In the genomic region with DNA sequence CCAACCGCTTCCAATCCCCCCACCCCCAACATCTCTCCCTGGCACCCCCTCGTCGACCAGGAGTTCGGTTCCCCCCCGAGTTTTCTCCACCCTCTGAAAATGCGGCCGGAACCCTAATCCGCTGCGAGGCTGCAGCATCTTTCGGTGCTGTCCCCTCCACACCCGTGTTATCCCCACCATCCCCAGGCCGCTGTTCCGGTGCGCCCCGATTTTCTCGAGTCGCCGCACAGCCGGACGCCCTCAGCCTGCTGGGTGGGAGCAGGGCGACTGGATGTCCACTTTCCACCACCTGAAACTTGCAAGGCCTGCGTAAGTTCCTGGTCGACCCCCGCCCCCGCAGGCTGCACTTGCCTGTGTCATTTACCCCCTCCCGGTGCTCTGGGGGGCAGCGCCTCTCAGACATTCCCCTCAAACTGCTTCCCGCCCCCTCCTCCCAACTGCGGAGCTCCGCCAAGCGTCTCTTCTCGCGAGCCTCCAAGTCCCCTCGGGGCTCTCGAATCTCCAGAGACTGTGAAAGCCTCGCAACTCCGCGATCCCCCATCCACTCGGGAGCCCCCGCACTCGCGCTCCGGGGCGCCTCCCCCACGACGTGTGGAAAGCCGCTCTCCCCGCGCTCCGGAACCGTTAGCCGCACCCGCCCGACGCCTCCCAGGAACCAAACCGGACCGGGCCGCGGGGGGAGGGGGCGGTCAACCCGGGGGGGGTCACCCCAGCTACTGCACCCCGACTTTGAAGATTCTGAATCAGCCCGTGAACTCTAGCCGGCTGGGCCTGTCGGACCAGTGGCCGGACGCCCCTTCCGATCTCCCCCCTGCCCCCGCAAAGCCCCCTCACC, we compare ENCODE assay signal across 8 cellular contexts. TPM values are rescaled to one million over a fixed set of nuclear protein-coding genes. Genes with fewer than 3 reads are reported as not detected.
DNase-seq lines count a peak whose midpoint lies in the region; ATAC-seq and TF ChIP-seq lines count a peak whose summit lies in the region.

No MANE protein-coding gene starts in this region.

- peaks cover 15% of the 10 kb centered on the region for H3K36me3 Mint-ChIP-seq in MCF 10A (ENCODE audit: insufficient read depth, unreplicated experiment)
- H3K36me3 Mint-ChIP-seq in immature natural killer cell: no peaks in the 10 kb centered on the region

- H3K36me3 ChIP-seq in BJ (ENCODE audit: control insufficient read depth, insufficient read depth, low read length): 0 out of 2 replicates have a peak, but pooled peaks cover 1% of the 10 kb centered on the region
- no peaks in the 10 kb centered on the region for H3K36me3 ChIP-seq in H7 (replicated peaks; ENCODE audit: control insufficient read depth, insufficient read depth, low read length)
- H3K36me3 ChIP-seq in skeletal muscle tissue (ENCODE audit: control insufficient read depth in 3 of 3, insufficient read depth in 3 of 3, low read length in 3 of 3): no peaks in the 10 kb centered on the region

- peaks cover 34% of the 10 kb centered on the region for H3K4me1 Mint-ChIP-seq in MCF 10A (ENCODE audit: insufficient read depth, unreplicated experiment)
- peaks cover 35 to 42% of the 10 kb centered on the region in 2 donors for H3K4me1 Mint-ChIP-seq in immature natural killer cell

- no peaks in the 10 kb centered on the region for H3K27me3 Mint-ChIP-seq in MCF 10A (ENCODE audit: insufficient read depth, unreplicated experiment)
- peaks cover 27 to 46% (median 32%) of the 10 kb centered on the region in 3 donors for H3K27me3 Mint-ChIP-seq in immature natural killer cell (ENCODE audit: low read depth in 3 of 3)

- ATAC-seq in GM21360 (IDR thresholded peaks at IDR 0.05; ENCODE audit: unreplicated experiment): no peak

- H3K27ac Mint-ChIP-seq in MCF 10A (ENCODE audit: low read depth, unreplicated experiment) (peak overlapping the region; percentile 90), immature natural killer cell (peak overlapping the region in 3 of 6 donors; percentile 63 to 77 (median 70))

- no peak for DNase-seq in BJ (ENCODE audit: low read depth)
- DNase-seq in H7: peak; percentile 88
- DNase-seq in RPMI8226: peak; percentile 54
- peak; percentile 61 for DNase-seq in MCF 10A (ENCODE audit: unreplicated experiment)
- DNase-seq in immature natural killer cell: peak; percentile 22 to 33 (median 22)
- no peak for DNase-seq in SK-N-DZ (ENCODE audit: low spot score)

- peak overlapping the region; percentile 51 to 75 (median 72) for H3K9ac ChIP-seq in skeletal muscle tissue (ENCODE audit: low read depth in 1 of 3, low read length in 3 of 3)

- intact Hi-C loops in MCF 10A (cut with micrococcal nuclease): loop anchor here (2.0 to 10.0 kb wide), 2 partner anchors 124 to 436 kb away; partner anchors contain the start of gene CRYGS

- peak overlapping the region; percentile 83 for H3K27ac ChIP-seq in skeletal muscle tissue (ENCODE audit: low read depth, low read length)

- peaks cover 34 to 41% (median 38%) of the 10 kb centered on the region in 3 donors for H3K4me1 ChIP-seq in skeletal muscle tissue (ENCODE audit: control insufficient read depth in 3 of 3, insufficient read depth in 3 of 3, low read length in 3 of 3)

- POLR2A ChIA-PET in BJ (lab: Charles Lee): interaction anchor here (0.6 kb wide), 1 partner anchor 24 kb away, joined by 4 read pairs; no protein-coding TSS in a partner anchor
- POLR2A ChIA-PET in MCF 10A (lab: Yijun Ruan, JAX): interaction anchor here (0.6 to 3.7 kb wide), 10 partner anchors 10 to 542 kb away, joined by 3 to 25 read pairs (median 4); partner anchors contain the start of gene TRA2B

- no TSS peak for BruUV-seq in MCF 10A (replicated peaks; lab: Mats Ljungman, UMichigan)

- CTCF ChIA-PET in BJ (lab: Yijun Ruan, JAX): interaction anchor here (1.0 to 1.7 kb wide), 2 partner anchors 125 to 151 kb away, joined by 3 to 4 read pairs; no protein-coding TSS in a partner anchor
- CTCF ChIA-PET in MCF 10A (lab: Yijun Ruan, JAX): interaction anchor here (0.6 to 0.7 kb wide), 2 partner anchors 13 to 118 kb away, joined by 3 to 4 read pairs; no protein-coding TSS in a partner anchor

- no peaks in the 10 kb centered on the region for H3K9me3 ChIP-seq in skeletal muscle tissue (ENCODE audit: control insufficient read depth in 3 of 3, low read length in 3 of 3)

- H3K27me3 ChIP-seq in BJ (ENCODE audit: control insufficient read depth, insufficient read depth, low read length) (peaks cover 6% of the 10 kb centered on the region; the same call in 1 of the 2 replicates), H7 (ENCODE audit: control insufficient read depth, insufficient read depth, low read length) (peaks cover 46% of the 10 kb centered on the region), skeletal muscle tissue (ENCODE audit: control insufficient read depth in 3 of 3, insufficient read depth in 3 of 3, low read length in 3 of 3) (peaks cover 2 to 7% (median 3%) of the 10 kb centered on the region in 3 donors)

- peak overlapping the region; percentile 95 for H3K4me3 Mint-ChIP-seq in MCF 10A (ENCODE audit: unreplicated experiment)
- H3K4me3 Mint-ChIP-seq in immature natural killer cell: peak overlapping the region; percentile 92 to 98 (median 95)

- TF ChIP-seq CTCF in BJ (IDR thresholded peaks at IDR 0.05; ENCODE audit: insufficient read depth, low read depth, low read length) (0 out of 2 replicates have a peak, but pooled peaks have one; percentile 1), MCF 10A (IDR thresholded peaks at IDR 0.05; ENCODE audit: unreplicated experiment) (no peak)

- no peaks in the 10 kb centered on the region for H3K9me3 Mint-ChIP-seq in MCF 10A (ENCODE audit: unreplicated experiment)
- peaks cover 0 to 3% (median 0%) of the 10 kb centered on the region in 6 donors for H3K9me3 Mint-ChIP-seq in immature natural killer cell

- H3K4me3 ChIP-seq in BJ (ENCODE audit: low read depth, low read length) (peak overlapping the region; percentile 96), H7 (ENCODE audit: insufficient read depth, low read depth, low read length) (peak overlapping the region; percentile 74), skeletal muscle tissue (ENCODE audit: low read length in 3 of 3) (peak overlapping the region; percentile 71 to 81 (median 76))

RNA-seq across cellular contexts. Expression of gene ETV5, which starts 0.6 kb away (rescaled TPM):
- polyA plus RNA-seq in BJ (2011; rRNA removed): 24.1 and 27.7 TPM in 2 replicates
- 37.3 and 60.4 TPM in 2 replicates for polyA minus RNA-seq in BJ (2011; rRNA and poly(A)+ RNA removed)
- total RNA-seq in H7 (2014; rRNA removed; shearing (Covaris generic)): 51.1 and 60.9 TPM in 2 replicates
- total RNA-seq in MCF 10A (2022): 93.0 and 101 TPM in 2 replicates
- 1 to 10 TPM in 1 of 3 donors, under 1 TPM in 1, not detected in 1; 0.26 to 2.0 TPM for polyA plus RNA-seq in immature natural killer cell
- total RNA-seq in skeletal muscle tissue: 18.8 TPM
- 0.38 and 2.9 TPM in 2 replicates for polyA plus RNA-seq in SK-N-DZ (2014; cell fraction: cytosol; rRNA removed)
- 0.06 and 0.28 TPM in 2 replicates for polyA plus RNA-seq in SK-N-DZ (2014; cell fraction: nucleus; rRNA removed)

Comparison
In these comparisons a context has a peak if more than half of its experiments do, and no peak if none do; other contexts are left out.
1. DNase-seq: peak in H7 (single experiment), RPMI8226 (single experiment), MCF 10A (single experiment) and immature natural killer cell (3 of 3); none in BJ (single experiment) and SK-N-DZ (single experiment).
2. Peak in every context shown above with its lines, with median percentiles within 50 percentile points of each other: H3K4me3 ChIP-seq.